In the genomic region with DNA sequence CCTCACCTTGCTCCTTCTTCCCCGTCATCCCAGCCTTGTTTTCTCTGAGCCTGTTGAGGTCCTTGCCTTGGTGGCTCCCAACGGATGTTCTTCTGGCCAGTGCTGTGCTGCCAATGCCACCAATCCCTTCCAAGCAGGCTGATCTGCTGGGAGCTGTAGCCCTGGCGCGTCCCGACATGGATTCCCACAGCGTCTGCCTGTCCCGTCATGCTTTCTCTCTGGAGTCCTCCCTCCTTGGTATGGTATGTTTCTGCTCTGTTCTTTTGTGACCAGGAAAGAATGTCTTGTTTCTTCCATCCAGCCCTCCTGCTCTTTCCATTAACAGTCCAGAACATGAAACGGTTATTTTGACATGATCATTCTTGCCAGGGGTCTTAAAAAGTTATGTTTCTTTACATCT, we compare ENCODE assay signal across 1 cellular context.
TF ChIP-seq lines count a peak whose summit lies in the region.

No MANE protein-coding gene starts in this region.

TF ChIP-seq in WTC11, 78 proteins besides CTCF, POLR2A, EP300 and RAD21 (continued from another document):
- TF ChIP-seq JAZF1 (CRISPR knock-in tag; IDR thresholded peaks at IDR 0.05) (no peak), ZNF121 (CRISPR knock-in tag; IDR thresholded peaks at IDR 0.05) (no peak), RORB (CRISPR knock-in tag; IDR thresholded peaks at IDR 0.05) (no peak), E2F4 (CRISPR knock-in tag; IDR thresholded peaks at IDR 0.05; ENCODE audit: borderline replicate concordance, low read depth) (no peak), NR2C2 (CRISPR knock-in tag; IDR thresholded peaks at IDR 0.05) (no peak), RELA (CRISPR knock-in tag; IDR thresholded peaks at IDR 0.05; ENCODE audit: borderline replicate concordance) (no peak), NFYB (CRISPR knock-in tag; conservative IDR thresholded peaks at IDR 0.05; ENCODE audit: low read depth) (no peak), TP53 (CRISPR knock-in tag; IDR thresholded peaks at IDR 0.05) (no peak), CREB1 (CRISPR knock-in tag; IDR thresholded peaks at IDR 0.05) (no peak)
- TF ChIP-seq, protein P1, sequence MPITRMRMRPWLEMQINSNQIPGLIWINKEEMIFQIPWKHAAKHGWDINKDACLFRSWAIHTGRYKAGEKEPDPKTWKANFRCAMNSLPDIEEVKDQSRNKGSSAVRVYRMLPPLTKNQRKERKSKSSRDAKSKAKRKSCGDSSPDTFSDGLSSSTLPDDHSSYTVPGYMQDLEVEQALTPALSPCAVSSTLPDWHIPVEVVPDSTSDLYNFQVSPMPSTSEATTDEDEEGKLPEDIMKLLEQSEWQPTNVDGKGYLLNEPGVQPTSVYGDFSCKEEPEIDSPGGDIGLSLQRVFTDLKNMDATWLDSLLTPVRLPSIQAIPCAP (CRISPR knock-in tag; IDR thresholded peaks at IDR 0.05) = no peak
- TF ChIP-seq, protein P2, sequence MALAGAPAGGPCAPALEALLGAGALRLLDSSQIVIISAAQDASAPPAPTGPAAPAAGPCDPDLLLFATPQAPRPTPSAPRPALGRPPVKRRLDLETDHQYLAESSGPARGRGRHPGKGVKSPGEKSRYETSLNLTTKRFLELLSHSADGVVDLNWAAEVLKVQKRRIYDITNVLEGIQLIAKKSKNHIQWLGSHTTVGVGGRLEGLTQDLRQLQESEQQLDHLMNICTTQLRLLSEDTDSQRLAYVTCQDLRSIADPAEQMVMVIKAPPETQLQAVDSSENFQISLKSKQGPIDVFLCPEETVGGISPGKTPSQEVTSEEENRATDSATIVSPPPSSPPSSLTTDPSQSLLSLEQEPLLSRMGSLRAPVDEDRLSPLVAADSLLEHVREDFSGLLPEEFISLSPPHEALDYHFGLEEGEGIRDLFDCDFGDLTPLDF (CRISPR knock-in tag; IDR thresholded peaks at IDR 0.05) = no peak
- TF ChIP-seq, protein P3, sequence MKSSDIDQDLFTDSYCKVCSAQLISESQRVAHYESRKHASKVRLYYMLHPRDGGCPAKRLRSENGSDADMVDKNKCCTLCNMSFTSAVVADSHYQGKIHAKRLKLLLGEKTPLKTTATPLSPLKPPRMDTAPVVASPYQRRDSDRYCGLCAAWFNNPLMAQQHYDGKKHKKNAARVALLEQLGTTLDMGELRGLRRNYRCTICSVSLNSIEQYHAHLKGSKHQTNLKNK (CRISPR knock-in tag; IDR thresholded peaks at IDR 0.05) = no peak
- TF ChIP-seq, protein P4, sequence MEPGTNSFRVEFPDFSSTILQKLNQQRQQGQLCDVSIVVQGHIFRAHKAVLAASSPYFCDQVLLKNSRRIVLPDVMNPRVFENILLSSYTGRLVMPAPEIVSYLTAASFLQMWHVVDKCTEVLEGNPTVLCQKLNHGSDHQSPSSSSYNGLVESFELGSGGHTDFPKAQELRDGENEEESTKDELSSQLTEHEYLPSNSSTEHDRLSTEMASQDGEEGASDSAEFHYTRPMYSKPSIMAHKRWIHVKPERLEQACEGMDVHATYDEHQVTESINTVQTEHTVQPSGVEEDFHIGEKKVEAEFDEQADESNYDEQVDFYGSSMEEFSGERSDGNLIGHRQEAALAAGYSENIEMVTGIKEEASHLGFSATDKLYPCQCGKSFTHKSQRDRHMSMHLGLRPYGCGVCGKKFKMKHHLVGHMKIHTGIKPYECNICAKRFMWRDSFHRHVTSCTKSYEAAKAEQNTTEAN (CRISPR knock-in tag; IDR thresholded peaks at IDR 0.05) = no peak
- TF ChIP-seq, protein P5, sequence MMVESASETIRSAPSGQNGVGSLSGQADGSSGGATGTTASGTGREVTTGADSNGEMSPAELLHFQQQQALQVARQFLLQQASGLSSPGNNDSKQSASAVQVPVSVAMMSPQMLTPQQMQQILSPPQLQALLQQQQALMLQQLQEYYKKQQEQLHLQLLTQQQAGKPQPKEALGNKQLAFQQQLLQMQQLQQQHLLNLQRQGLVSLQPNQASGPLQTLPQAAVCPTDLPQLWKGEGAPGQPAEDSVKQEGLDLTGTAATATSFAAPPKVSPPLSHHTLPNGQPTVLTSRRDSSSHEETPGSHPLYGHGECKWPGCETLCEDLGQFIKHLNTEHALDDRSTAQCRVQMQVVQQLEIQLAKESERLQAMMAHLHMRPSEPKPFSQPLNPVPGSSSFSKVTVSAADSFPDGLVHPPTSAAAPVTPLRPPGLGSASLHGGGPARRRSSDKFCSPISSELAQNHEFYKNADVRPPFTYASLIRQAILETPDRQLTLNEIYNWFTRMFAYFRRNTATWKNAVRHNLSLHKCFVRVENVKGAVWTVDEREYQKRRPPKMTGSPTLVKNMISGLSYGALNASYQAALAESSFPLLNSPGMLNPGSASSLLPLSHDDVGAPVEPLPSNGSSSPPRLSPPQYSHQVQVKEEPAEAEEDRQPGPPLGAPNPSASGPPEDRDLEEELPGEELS (CRISPR knock-in tag; IDR thresholded peaks at IDR 0.05) = no peak
